ENCODE assay signal across 1 cellular context in the genomic region with DNA sequence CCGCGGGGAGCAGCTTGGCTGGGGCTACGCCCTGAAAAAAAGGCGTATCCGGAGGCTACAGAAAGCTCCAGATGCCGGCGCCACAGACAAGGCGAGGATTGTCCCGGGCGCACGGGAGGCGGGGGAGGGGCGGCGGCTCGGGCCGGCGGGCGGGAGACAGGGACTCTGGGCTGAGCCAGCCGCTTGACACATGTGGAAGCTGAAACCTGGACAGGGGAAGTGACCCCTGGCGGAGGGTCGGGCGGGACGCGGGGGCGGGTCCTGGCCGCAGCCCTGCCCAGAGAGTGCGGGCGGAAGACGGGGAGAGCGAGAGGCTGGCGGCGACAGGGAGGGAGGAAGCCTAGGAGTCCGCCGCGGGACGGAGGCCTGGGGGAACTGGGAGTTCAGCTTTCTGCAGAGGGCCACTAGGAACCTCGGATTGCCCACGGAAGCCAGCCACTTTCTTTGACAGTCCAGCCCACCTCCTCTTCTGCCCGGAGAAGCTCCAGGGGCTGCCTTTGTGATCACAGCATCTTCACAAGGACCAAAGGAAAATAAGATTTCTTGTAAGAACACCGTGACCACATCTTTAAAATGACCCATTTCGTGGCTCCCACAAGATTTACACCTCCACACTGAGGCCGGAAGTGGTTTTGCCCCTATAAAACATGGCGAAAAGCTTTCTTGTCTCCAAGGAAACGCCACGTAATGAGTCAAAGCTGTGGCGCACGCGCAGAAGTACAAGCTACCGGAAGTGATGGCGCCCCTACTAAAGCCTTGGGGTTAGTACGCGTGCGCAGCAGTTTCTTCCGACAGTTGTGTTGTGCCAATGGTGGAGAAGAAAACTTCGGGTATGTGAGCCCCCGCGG.
TF ChIP-seq lines count a peak whose summit lies in the region.

Gene PLOD3, minus strand, starts transcription at position 194 of the 848 bp plus-strand sequence. CDS start 307 bp downstream, outside the sequence.
Gene ZNHIT1, plus strand, starts transcription at position 778 of the 848 bp plus-strand sequence. Its CDS starts 31 bp downstream, at position 809.

TF ChIP-seq in WTC11, 78 proteins besides CTCF, POLR2A, EP300 and RAD21 (continued from another document):
- TF ChIP-seq E2F4 (CRISPR knock-in tag; IDR thresholded peaks at IDR 0.05; ENCODE audit: borderline replicate concordance, low read depth) (no peak), E2F5 (CRISPR knock-in tag; IDR thresholded peaks at IDR 0.05) (peak; percentile 43; the same call in 1 of the 2 replicates), NFYB (CRISPR knock-in tag; conservative IDR thresholded peaks at IDR 0.05; ENCODE audit: low read depth) (no peak), SP1 (CRISPR knock-in tag; conservative IDR thresholded peaks at IDR 0.05) (peak; percentile 41), ZNF416 (CRISPR knock-in tag; IDR thresholded peaks at IDR 0.05) (peak; percentile 65; the same call in 1 of the 2 replicates), ZNF396 (CRISPR knock-in tag; IDR thresholded peaks at IDR 0.05; ENCODE audit: borderline replicate concordance) (no peak)
- TF ChIP-seq, protein P1, sequence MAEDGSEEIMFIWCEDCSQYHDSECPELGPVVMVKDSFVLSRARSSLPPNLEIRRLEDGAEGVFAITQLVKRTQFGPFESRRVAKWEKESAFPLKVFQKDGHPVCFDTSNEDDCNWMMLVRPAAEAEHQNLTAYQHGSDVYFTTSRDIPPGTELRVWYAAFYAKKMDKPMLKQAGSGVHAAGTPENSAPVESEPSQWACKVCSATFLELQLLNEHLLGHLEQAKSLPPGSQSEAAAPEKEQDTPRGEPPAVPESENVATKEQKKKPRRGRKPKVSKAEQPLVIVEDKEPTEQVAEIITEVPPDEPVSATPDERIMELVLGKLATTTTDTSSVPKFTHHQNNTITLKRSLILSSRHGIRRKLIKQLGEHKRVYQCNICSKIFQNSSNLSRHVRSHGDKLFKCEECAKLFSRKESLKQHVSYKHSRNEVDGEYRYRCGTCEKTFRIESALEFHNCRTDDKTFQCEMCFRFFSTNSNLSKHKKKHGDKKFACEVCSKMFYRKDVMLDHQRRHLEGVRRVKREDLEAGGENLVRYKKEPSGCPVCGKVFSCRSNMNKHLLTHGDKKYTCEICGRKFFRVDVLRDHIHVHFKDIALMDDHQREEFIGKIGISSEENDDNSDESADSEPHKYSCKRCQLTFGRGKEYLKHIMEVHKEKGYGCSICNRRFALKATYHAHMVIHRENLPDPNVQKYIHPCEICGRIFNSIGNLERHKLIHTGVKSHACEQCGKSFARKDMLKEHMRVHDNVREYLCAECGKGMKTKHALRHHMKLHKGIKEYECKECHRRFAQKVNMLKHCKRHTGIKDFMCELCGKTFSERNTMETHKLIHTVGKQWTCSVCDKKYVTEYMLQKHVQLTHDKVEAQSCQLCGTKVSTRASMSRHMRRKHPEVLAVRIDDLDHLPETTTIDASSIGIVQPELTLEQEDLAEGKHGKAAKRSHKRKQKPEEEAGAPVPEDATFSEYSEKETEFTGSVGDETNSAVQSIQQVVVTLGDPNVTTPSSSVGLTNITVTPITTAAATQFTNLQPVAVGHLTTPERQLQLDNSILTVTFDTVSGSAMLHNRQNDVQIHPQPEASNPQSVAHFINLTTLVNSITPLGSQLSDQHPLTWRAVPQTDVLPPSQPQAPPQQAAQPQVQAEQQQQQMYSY (CRISPR knock-in tag; IDR thresholded peaks at IDR 0.05) = peak; percentile 45
- TF ChIP-seq, protein P2, sequence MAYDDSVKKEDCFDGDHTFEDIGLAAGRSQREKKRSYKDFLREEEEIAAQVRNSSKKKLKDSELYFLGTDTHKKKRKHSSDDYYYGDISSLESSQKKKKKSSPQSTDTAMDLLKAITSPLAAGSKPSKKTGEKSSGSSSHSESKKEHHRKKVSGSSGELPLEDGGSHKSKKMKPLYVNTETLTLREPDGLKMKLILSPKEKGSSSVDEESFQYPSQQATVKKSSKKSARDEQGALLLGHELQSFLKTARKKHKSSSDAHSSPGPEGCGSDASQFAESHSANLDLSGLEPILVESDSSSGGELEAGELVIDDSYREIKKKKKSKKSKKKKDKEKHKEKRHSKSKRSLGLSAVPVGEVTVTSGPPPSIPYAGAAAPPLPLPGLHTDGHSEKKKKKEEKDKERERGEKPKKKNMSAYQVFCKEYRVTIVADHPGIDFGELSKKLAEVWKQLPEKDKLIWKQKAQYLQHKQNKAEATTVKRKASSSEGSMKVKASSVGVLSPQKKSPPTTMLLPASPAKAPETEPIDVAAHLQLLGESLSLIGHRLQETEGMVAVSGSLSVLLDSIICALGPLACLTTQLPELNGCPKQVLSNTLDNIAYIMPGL (CRISPR knock-in tag; IDR thresholded peaks at IDR 0.05) = peak; percentile 83
TF ChIP-seq in WTC11: peak in this region for 10.
